8 cellular contexts compared by ENCODE assay signal in genomic region chr14:50116221-50116956, GRCh38. TPM values are rescaled to one million over a fixed set of nuclear protein-coding genes. Genes with fewer than 3 reads are reported as not detected.
A peak's percentile ranks its signal among the peaks of the same experiment; 100 is the strongest.
DNase-seq lines count a peak whose midpoint lies in the region; ATAC-seq and TF ChIP-seq lines count a peak whose summit lies in the region.

Gene VCPKMT, minus strand, starts transcription at chr14:50116572. Its CDS starts 20 bp downstream, at chr14:50116552.

- peak within 1 kb of the TSS; percentile 56 to 71 for H3K4me3 ChIP-seq in left lung

- peak within 1 kb of the TSS; percentile 88 for H3K4me3 Mint-ChIP-seq in dendritic cell treated with granulocyte-macrophage colony-stimulating factor and Interleukin-4, amounts not matched to agents 40 ng/mL and 50 ng/mL, for 4 days

- H3K27ac Mint-ChIP-seq in dendritic cell treated with granulocyte-macrophage colony-stimulating factor and Interleukin-4, amounts not matched to agents 40 ng/mL and 50 ng/mL, for 4 days = peak within 1 kb of the TSS; percentile 93

- no peak for TF ChIP-seq CTCF in left lung (IDR thresholded peaks at IDR 0.05)

- no peaks in the 10 kb centered on the region for H3K9me3 Mint-ChIP-seq in dendritic cell treated with granulocyte-macrophage colony-stimulating factor and Interleukin-4, amounts not matched to agents 40 ng/mL and 50 ng/mL, for 4 days

- intact Hi-C loops in dendritic cell treated with granulocyte-macrophage colony-stimulating factor and Interleukin-4, amounts not matched to agents 40 ng/mL and 50 ng/mL, for 4 days (cut with micrococcal nuclease) = loop anchor here (5.0 kb wide), 1 partner anchor 264 kb away; the partner anchor contains the start of gene NEMF
- intact Hi-C loops in left lung (cut with DNase I) = no loop called here

- ATAC-seq in GM19397 (IDR thresholded peaks at IDR 0.05; ENCODE audit: unreplicated experiment) (peak; percentile 99), HG03565 (IDR thresholded peaks at IDR 0.05; ENCODE audit: unreplicated experiment) (peak; percentile 91), left lung (peak; percentile 100)

- H3K27me3 ChIP-seq in left lung = no peaks in the 10 kb centered on the region

- H3K4me1 Mint-ChIP-seq in dendritic cell treated with granulocyte-macrophage colony-stimulating factor and Interleukin-4, amounts not matched to agents 40 ng/mL and 50 ng/mL, for 4 days (ENCODE audit: low read depth) = peaks cover 5% of the 10 kb centered on the region

- DNase-seq in CD1c-positive myeloid dendritic cell (ENCODE audit: extremely low spot score) (peak; percentile 98), NCI-H748 treated with DMSO at 0.1 percent for 48 hours (lab: John Stamatoyannopoulos, UW) (peak; percentile 91), left lung (peak; percentile 95 to 99)
- peak; percentile 92 for DNase-seq in activated CD4-positive, alpha-beta T cell treated with anti-CD3 and anti-CD28 coated beads, Interleukin-2, amount 50 U/mL, for 24 hours (ENCODE audit: low read depth in 1 of 2, low spot score in 1 of 2)
- DNase-seq in stimulated activated CD4-positive, alpha-beta T cell treated with anti-CD3 and anti-CD28 coated beads, Interleukin-2, amount 100 ng/mL, for 4 hours (ENCODE audit: low read depth) = peak; percentile 94

- H3K36me3 ChIP-seq in left lung = peaks cover 0 to 60% of the 10 kb centered on the region in 2 donors

- peaks cover 74% of the 10 kb centered on the region for H3K36me3 Mint-ChIP-seq in dendritic cell treated with granulocyte-macrophage colony-stimulating factor and Interleukin-4, amounts not matched to agents 40 ng/mL and 50 ng/mL, for 4 days (ENCODE audit: low read depth)

- H3K9me3 ChIP-seq in left lung = no peaks in the 10 kb centered on the region

- peaks cover 6 to 26% of the 10 kb centered on the region in 2 donors for H3K4me1 ChIP-seq in left lung

- no peaks in the 10 kb centered on the region for H3K27me3 Mint-ChIP-seq in dendritic cell treated with granulocyte-macrophage colony-stimulating factor and Interleukin-4, amounts not matched to agents 40 ng/mL and 50 ng/mL, for 4 days

- peak within 1 kb of the TSS; percentile 84 to 94 for H3K27ac ChIP-seq in left lung

RNA-seq across cellular contexts. Expression of gene VCPKMT, which starts in this region (rescaled TPM):
- total RNA-seq in left lung = 1 to 10 TPM; 5.8 to 9.3 TPM

Comparison
In these comparisons a context has a peak if more than half of its experiments do, and no peak if none do; other contexts are left out.
1. Peak in every context shown above with its lines: DNase-seq, ATAC-seq, H3K4me3 ChIP-seq and H3K27ac ChIP-seq.